In the genomic region with DNA sequence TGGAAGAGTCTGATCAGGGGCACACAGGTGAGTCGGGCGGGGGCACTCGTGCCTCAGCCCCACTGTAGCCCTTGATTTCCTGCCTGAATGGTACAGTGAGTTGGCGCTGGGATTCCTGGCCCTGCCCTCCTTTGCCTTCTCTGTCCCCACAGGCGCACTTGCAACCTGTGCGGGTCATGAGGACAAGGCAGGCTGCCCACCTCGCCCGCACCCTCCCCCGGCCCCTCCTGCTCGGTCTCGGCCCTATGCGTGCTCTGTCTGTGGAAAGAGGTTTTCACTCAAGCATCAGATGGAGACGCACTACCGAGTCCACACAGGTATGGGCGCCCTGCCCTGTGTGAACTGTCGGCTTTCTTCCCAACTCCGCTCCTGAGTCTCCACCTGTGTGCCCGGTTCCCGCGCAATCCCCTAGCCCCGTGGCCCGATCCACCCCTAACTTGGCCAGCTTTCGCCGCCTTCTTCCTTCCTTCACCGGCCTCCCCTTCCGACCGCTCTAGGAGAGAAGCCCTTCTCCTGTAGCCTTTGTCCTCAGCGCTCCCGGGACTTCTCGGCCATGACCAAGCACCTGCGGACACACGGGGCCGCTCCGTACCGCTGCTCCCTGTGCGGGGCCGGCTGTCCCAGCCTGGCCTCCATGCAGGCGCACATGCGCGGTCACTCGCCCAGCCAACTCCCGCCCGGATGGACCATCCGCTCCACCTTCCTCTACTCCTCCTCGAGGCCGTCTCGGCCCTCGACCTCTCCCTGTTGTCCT, we compare ENCODE assay signal across 8 cellular contexts. TPM values are rescaled to one million over a fixed set of nuclear protein-coding genes. Genes with fewer than 3 reads are reported as not detected.
DNase-seq lines count a peak whose midpoint lies in the region; ATAC-seq and TF ChIP-seq lines count a peak whose summit lies in the region.

No MANE protein-coding gene starts in this region.

- POLR2A ChIA-PET in activated CD4-positive, alpha-beta memory T cell treated with anti-CD3 and anti-CD28 coated beads, Interleukin-2, amount 10 ng/mL, durations not matched to agents 7 days and 5 days (lab: Charles Lee): interaction anchor here (0.9 to 6.8 kb wide), 4 partner anchors 13 to 72 kb away, joined by 3 to 160 read pairs (median 75); a partner anchor contains a TSS

- H3K27me3 ChIP-seq in DOHH2 (ENCODE audit: control insufficient read depth, low read length) (peaks cover 7% of the 10 kb centered on the region), neuronal stem cell (ENCODE audit: control insufficient read depth in 3 of 3, insufficient read depth in 3 of 3, low read depth in 1 of 3, low read length in 3 of 3) (peaks cover 0 to 5% (median 0%) of the 10 kb centered on the region in 3 experiments)

- peaks cover 10% of the 10 kb centered on the region; the same call in 1 of the 2 replicates for H4K20me1 ChIP-seq in DOHH2 (ENCODE audit: control insufficient read depth, insufficient read depth, low read depth, low read length)

- no peak overlapping the region for H4K91ac ChIP-seq in neuronal stem cell (ENCODE audit: low read depth, low read length, poor library complexity)

- ATAC-seq in HG03442 (IDR thresholded peaks at IDR 0.05; ENCODE audit: unreplicated experiment) (peak; percentile 1), GM19455 (IDR thresholded peaks at IDR 0.05; ENCODE audit: unreplicated experiment) (no peak)

- H3K4ac ChIP-seq in neuronal stem cell (ENCODE audit: low read length): peak overlapping the region; percentile 81

- peak overlapping the region; percentile 94 for H2BK15ac ChIP-seq in neuronal stem cell (ENCODE audit: low read length)

- peak overlapping the region; percentile 99 for H3K27ac Mint-ChIP-seq in activated CD4-positive, alpha-beta memory T cell treated with anti-CD3 and anti-CD28 coated beads, Interleukin-2, amount 10 ng/mL, durations not matched to agents 7 days and 5 days

- DNase-seq in activated CD4-positive, alpha-beta memory T cell treated with anti-CD3 and anti-CD28 coated beads, Interleukin-2, amount 10 ng/mL, durations not matched to agents 7 days and 5 days: peak; percentile 36
- DNase-seq in fibroblast of the aortic adventitia (ENCODE audit: low read depth): no peak
- no peak for DNase-seq in neuronal stem cell (ENCODE audit: low spot score)
- no peak for DNase-seq in HK-2 (ENCODE audit: unreplicated experiment)
- DNase-seq in SKM-1 treated with dmso at 0.1 percent for 144 hours (lab: John Stamatoyannopoulos, UW; ENCODE audit: unreplicated experiment): no peak

- H3K9me3 Mint-ChIP-seq in activated CD4-positive, alpha-beta memory T cell treated with anti-CD3 and anti-CD28 coated beads, Interleukin-2, amount 10 ng/mL, durations not matched to agents 7 days and 5 days: no peaks in the 10 kb centered on the region

- peak overlapping the region; percentile 92 for H3K23ac ChIP-seq in neuronal stem cell (ENCODE audit: low read depth, low read length, poor library complexity)

- H3K36me3 Mint-ChIP-seq in activated CD4-positive, alpha-beta memory T cell treated with anti-CD3 and anti-CD28 coated beads, Interleukin-2, amount 10 ng/mL, durations not matched to agents 7 days and 5 days (ENCODE audit: low read depth): peaks cover 42% of the 10 kb centered on the region

- peak overlapping the region; percentile 92 for H3K4me3 Mint-ChIP-seq in activated CD4-positive, alpha-beta memory T cell treated with anti-CD3 and anti-CD28 coated beads, Interleukin-2, amount 10 ng/mL, durations not matched to agents 7 days and 5 days

- no peaks in the 10 kb centered on the region for H3K9me3 ChIP-seq in DOHH2 (ENCODE audit: control insufficient read depth, insufficient read depth, low read length)
- no peaks in the 10 kb centered on the region for H3K9me3 ChIP-seq in neuronal stem cell (replicated peaks in 1 of 2; ENCODE audit: control insufficient read depth in 2 of 2, insufficient read depth in 1 of 2, low read depth in 1 of 2, low read length in 2 of 2)

- H2AK5ac ChIP-seq in neuronal stem cell (ENCODE audit: low read depth, low read length): peak overlapping the region; percentile 96

- H3K27ac ChIP-seq in DOHH2 (ENCODE audit: low read depth, low read length) (peak overlapping the region; percentile 9; the same call in 1 of the 2 replicates), neuronal stem cell (replicated peaks; ENCODE audit: low read length) (peak overlapping the region; percentile 94)

- H3F3A ChIP-seq in DOHH2 (ENCODE audit: control insufficient read depth, insufficient read depth): no peaks in the 10 kb centered on the region

- peak overlapping the region; percentile 77 for H3K4me2 ChIP-seq in DOHH2 (ENCODE audit: low read length)
- H3K4me2 ChIP-seq in neuronal stem cell (ENCODE audit: insufficient read depth, low read length, poor library complexity, severe bottlenecking): peak overlapping the region; percentile 99

- peak overlapping the region; percentile 86 for H3K9ac ChIP-seq in neuronal stem cell (ENCODE audit: low read depth, low read length, poor library complexity)

- H3K18ac ChIP-seq in neuronal stem cell (ENCODE audit: low read length): peak overlapping the region; percentile 98

- H3K9me2 ChIP-seq in DOHH2 (replicated peaks; ENCODE audit: control insufficient read depth, low read length): no peaks in the 10 kb centered on the region

- CTCF ChIA-PET in activated CD4-positive, alpha-beta memory T cell treated with anti-CD3 and anti-CD28 coated beads, Interleukin-2, amount 10 ng/mL, durations not matched to agents 7 days and 5 days (lab: Charles Lee): interaction anchor here (1.0 to 10.3 kb wide), 4 partner anchors 14 to 103 kb away, joined by 3 to 131 read pairs (median 5); no protein-coding TSS in a partner anchor

- peak overlapping the region; percentile 30 for H2BK12ac ChIP-seq in neuronal stem cell (ENCODE audit: low read length)

- H3K4me3 ChIP-seq in DOHH2 (ENCODE audit: low read length) (peak overlapping the region; percentile 89), fibroblast of the aortic adventitia (ENCODE audit: low read depth, low read length) (peak overlapping the region; percentile 82), neuronal stem cell (ENCODE audit: low read length in 2 of 2) (peak overlapping the region; percentile 74 to 84)

- WGBS in neuronal stem cell (ENCODE audit: extremely low coverage in 2 of 2, insufficient read length in 2 of 2, insufficient replicate concordance in 1 of 2), 2 donors: no CpG with 5 or more reads among the region's 48 CpGs

- peak overlapping the region; percentile 89 for H4K8ac ChIP-seq in neuronal stem cell (ENCODE audit: low read depth, low read length)

- H2BK120ac ChIP-seq in neuronal stem cell (ENCODE audit: low read depth, low read length): peak overlapping the region; percentile 93

- peak overlapping the region; percentile 96 for H2AFZ ChIP-seq in neuronal stem cell (ENCODE audit: low read length)

- H3K4me1 ChIP-seq in DOHH2 (ENCODE audit: control insufficient read depth, low read length) (peaks cover 40% of the 10 kb centered on the region), neuronal stem cell (ENCODE audit: control insufficient read depth in 2 of 2, insufficient read depth in 1 of 2, low read depth in 1 of 2, low read length in 2 of 2) (peaks cover 15 to 22% of the 10 kb centered on the region in 2 donors)

- no peaks in the 10 kb centered on the region for H3K27me3 Mint-ChIP-seq in activated CD4-positive, alpha-beta memory T cell treated with anti-CD3 and anti-CD28 coated beads, Interleukin-2, amount 10 ng/mL, durations not matched to agents 7 days and 5 days

- peak overlapping the region; percentile 98 for H2BK5ac ChIP-seq in neuronal stem cell (ENCODE audit: low read length)

- peaks cover 15% of the 10 kb centered on the region for H3K36me3 ChIP-seq in DOHH2 (ENCODE audit: control insufficient read depth, low read length)
- H3K36me3 ChIP-seq in neuronal stem cell (replicated peaks in 1 of 2; ENCODE audit: control insufficient read depth in 2 of 2, insufficient read depth in 2 of 2, low read length in 2 of 2): peaks cover 7 to 16% of the 10 kb centered on the region in 2 donors

- peaks cover 61% of the 10 kb centered on the region for H3K4me1 Mint-ChIP-seq in activated CD4-positive, alpha-beta memory T cell treated with anti-CD3 and anti-CD28 coated beads, Interleukin-2, amount 10 ng/mL, durations not matched to agents 7 days and 5 days

- peaks cover 34% of the 10 kb centered on the region for H3K79me2 ChIP-seq in DOHH2 (ENCODE audit: control insufficient read depth, low read length)

- peaks cover 18% of the 10 kb centered on the region for H3K79me1 ChIP-seq in neuronal stem cell (ENCODE audit: low read depth, low read length)

- TF ChIP-seq CTCF in DOHH2 (IDR thresholded peaks at IDR 0.05; ENCODE audit: low read depth, low read length, poor library complexity, severe bottlenecking): no peak
- no peak for TF ChIP-seq CTCF in fibroblast of the aortic adventitia (IDR thresholded peaks at IDR 0.05; ENCODE audit: insufficient read depth, low read length)

- H3K14ac ChIP-seq in neuronal stem cell (ENCODE audit: low read length): peak overlapping the region; percentile 99

RNA-seq across cellular contexts. Expression of a gene that starts 1.6 kb away (rescaled TPM):
- total RNA-seq in activated CD4-positive, alpha-beta memory T cell treated with anti-CD3 and anti-CD28 coated beads, Interleukin-2, amount 10 ng/mL, durations not matched to agents 7 days and 5 days: 10 to 100 TPM; 57.3 to 57.5 TPM
- total RNA-seq in fibroblast of the aortic adventitia (ENCODE audit: low replicate concordance): 6.8 and 14.9 TPM in 2 replicates
- 11.4 TPM for polyA plus RNA-seq in neuronal stem cell (2013, experiment 1 of 2)
- polyA plus RNA-seq in neuronal stem cell (2013, experiment 2 of 2): 11.1 TPM

RNA-seq across cellular contexts. Expression of a gene that starts 11.8 kb away (rescaled TPM):
- total RNA-seq in activated CD4-positive, alpha-beta memory T cell treated with anti-CD3 and anti-CD28 coated beads, Interleukin-2, amount 10 ng/mL, durations not matched to agents 7 days and 5 days: 10 to 100 TPM; 94.8 to 96.2 TPM
- total RNA-seq in fibroblast of the aortic adventitia (ENCODE audit: low replicate concordance): not detected in 2 replicates
- not detected for polyA plus RNA-seq in neuronal stem cell (2013, experiment 1 of 2)
- not detected for polyA plus RNA-seq in neuronal stem cell (2013, experiment 2 of 2)

RNA-seq across cellular contexts. Expression of a gene that starts 26.1 kb away (rescaled TPM):
- 10 to 100 TPM; 78.9 to 90.5 TPM for total RNA-seq in activated CD4-positive, alpha-beta memory T cell treated with anti-CD3 and anti-CD28 coated beads, Interleukin-2, amount 10 ng/mL, durations not matched to agents 7 days and 5 days
- total RNA-seq in fibroblast of the aortic adventitia (ENCODE audit: low replicate concordance): 1.3 and 1.9 TPM in 2 replicates
- polyA plus RNA-seq in neuronal stem cell (2013, experiment 1 of 2): 9.7 TPM
- 9.4 TPM for polyA plus RNA-seq in neuronal stem cell (2013, experiment 2 of 2)

RNA-seq across cellular contexts. Expression of a gene that starts 29.1 kb away (rescaled TPM):
- 10 to 100 TPM; 35.5 to 36.2 TPM for total RNA-seq in activated CD4-positive, alpha-beta memory T cell treated with anti-CD3 and anti-CD28 coated beads, Interleukin-2, amount 10 ng/mL, durations not matched to agents 7 days and 5 days
- 5.8 and 7.1 TPM in 2 replicates for total RNA-seq in fibroblast of the aortic adventitia (ENCODE audit: low replicate concordance)
- polyA plus RNA-seq in neuronal stem cell (2013, experiment 1 of 2): 13.5 TPM
- polyA plus RNA-seq in neuronal stem cell (2013, experiment 2 of 2): 14.3 TPM

RNA-seq across cellular contexts. Expression of a gene that starts 29.3 kb away (rescaled TPM):
- total RNA-seq in activated CD4-positive, alpha-beta memory T cell treated with anti-CD3 and anti-CD28 coated beads, Interleukin-2, amount 10 ng/mL, durations not matched to agents 7 days and 5 days: 10 to 100 TPM; 48.1 to 51.3 TPM
- 14.7 and 19.5 TPM in 2 replicates for total RNA-seq in fibroblast of the aortic adventitia (ENCODE audit: low replicate concordance)
- 84.6 TPM for polyA plus RNA-seq in neuronal stem cell (2013, experiment 1 of 2)
- polyA plus RNA-seq in neuronal stem cell (2013, experiment 2 of 2): 82.8 TPM

Comparison
In these comparisons a context has a peak if more than half of its experiments do, and no peak if none do; other contexts are left out.
1. RNA of a gene that starts 11.8 kb away (total RNA-seq): 94.8 to 96.2 TPM in activated CD4-positive, alpha-beta memory T cell treated with anti-CD3 and anti-CD28 coated beads, Interleukin-2, amount 10 ng/mL, durations not matched to agents 7 days and 5 days; not detected in fibroblast of the aortic adventitia; every median in the first group is over 10 times any median in the second.
2. RNA of a gene that starts 26.1 kb away (total RNA-seq): 78.9 to 90.5 TPM in activated CD4-positive, alpha-beta memory T cell treated with anti-CD3 and anti-CD28 coated beads, Interleukin-2, amount 10 ng/mL, durations not matched to agents 7 days and 5 days; 1.3 to 1.9 TPM in fibroblast of the aortic adventitia; every median in the first group is over 10 times any median in the second.
3. Peak in every context shown above with its lines, with median percentiles within 50 percentile points of each other: H3K4me3 ChIP-seq.